12 cellular contexts compared by ENCODE assay signal in genomic region chr6:158769696-158770446, GRCh38. TPM values are rescaled to one million over a fixed set of nuclear protein-coding genes. Genes with fewer than 3 reads are reported as not detected.
DNase-seq lines count a peak whose midpoint lies in the region; ATAC-seq and TF ChIP-seq lines count a peak whose summit lies in the region.
"Had no signal": no experiment of that assay in that cellular context is flagged by ENCODE, and none has a peak within 500 bp of the region (broad histone marks: within the 10 kb centered on the region; RNA-seq: fewer than 3 reads in every experiment).

No MANE protein-coding gene starts in this region.

- no peak overlapping the region for H3K4me3 Mint-ChIP-seq in T-helper 1 cell treated with Interleukin-12 subunit alpha and Interleukin-12 subunit beta and Interleukin-4 antibody, amounts not matched to agents 30 μg/mL and 1 μg/mL, for 36 hours
- H3K4me3 Mint-ChIP-seq in WTC11, result no peak overlapping the region

- peak overlapping the region; percentile 6 to 74 (median 62) for H3K27ac ChIP-seq in heart left ventricle

- TF ChIP-seq CTCF in WTC11 (IDR thresholded peaks at IDR 0.05) (no peak), heart left ventricle (IDR thresholded peaks at IDR 0.05) (no peak)

- H3K36me3 ChIP-seq in heart left ventricle, result peaks cover 0 to 98% (median 95%) of the 10 kb centered on the region in 9 donors
- H3K36me3 ChIP-seq in skeletal muscle satellite cell (ENCODE audit: insufficient read depth, low read length), result peaks cover 87% of the 10 kb centered on the region

- no peaks in the 10 kb centered on the region for H3K9me3 Mint-ChIP-seq in T-helper 1 cell treated with Interleukin-12 subunit alpha and Interleukin-12 subunit beta and Interleukin-4 antibody, amounts not matched to agents 30 μg/mL and 1 μg/mL, for 36 hours
- H3K9me3 Mint-ChIP-seq in WTC11, result no peaks in the 10 kb centered on the region

- ATAC-seq in WTC11 (no peak; the same call in 1 of the 2 replicates), heart left ventricle (peak; percentile 36 to 68 (median 59)), GM21528 (IDR thresholded peaks at IDR 0.05; ENCODE audit: low FRiP score, unreplicated experiment) (no peak), HG02885 (IDR thresholded peaks at IDR 0.05; ENCODE audit: poor library complexity, unreplicated experiment) (no peak)

- CTCF ChIA-PET in WTC11 (lab: Charles Lee), result interaction anchor here (1.0 to 2.3 kb wide), 3 partner anchors 17 to 89 kb away, joined by 3 to 14 read pairs (median 6); no protein-coding TSS in a partner anchor

- DNase-seq in T-helper 1 cell (no peak), WTC11 (ENCODE audit: low spot score) (no peak), heart left ventricle (peak in 4 of 5 donors; percentile 40 to 81 (median 60)), NCI-H1930 (lab: John Stamatoyannopoulos, UW) (no peak)
- DNase-seq: islet precursor cell; MV-4-11; stimulated activated CD4-positive, alpha-beta T cell treated with anti-CD3 and anti-CD28 coated beads, Interleukin-4, amount 100 ng/mL, for 4 hours; T-helper 9 cell had no signal

- H3K4me1 Mint-ChIP-seq in T-helper 1 cell treated with Interleukin-12 subunit alpha and Interleukin-12 subunit beta and Interleukin-4 antibody, amounts not matched to agents 30 μg/mL and 1 μg/mL, for 36 hours (ENCODE audit: low read depth), result peaks cover 35% of the 10 kb centered on the region
- H3K4me1 Mint-ChIP-seq in WTC11, result peaks cover 15% of the 10 kb centered on the region

- peaks cover 0 to 59% (median 30%) of the 10 kb centered on the region in 12 donors for H3K4me1 ChIP-seq in heart left ventricle
- H3K4me1 ChIP-seq in skeletal muscle satellite cell (ENCODE audit: control insufficient read depth, insufficient read depth, low read length), result peaks cover 46% of the 10 kb centered on the region

- H3K27me3 Mint-ChIP-seq in T-helper 1 cell treated with Interleukin-12 subunit alpha and Interleukin-12 subunit beta and Interleukin-4 antibody, amounts not matched to agents 30 μg/mL and 1 μg/mL, for 36 hours (ENCODE audit: low read depth), result no peaks in the 10 kb centered on the region
- H3K27me3 Mint-ChIP-seq in WTC11 (ENCODE audit: low read depth), result no peaks in the 10 kb centered on the region

- H3K4me3 ChIP-seq in heart left ventricle (no peak overlapping the region), skeletal muscle satellite cell (ENCODE audit: low read length) (no peak overlapping the region)

- peak overlapping the region; percentile 8 for H3K4me2 ChIP-seq in skeletal muscle satellite cell (ENCODE audit: low read length)

- intact Hi-C loops in heart left ventricle (cut with DNase I), result loop anchor here in 2 of 10 donors (5.0 to 10.0 kb wide), 2 partner anchors 55 to 63 kb away; no protein-coding TSS in a partner anchor

- H3K27ac Mint-ChIP-seq in T-helper 1 cell treated with Interleukin-12 subunit alpha and Interleukin-12 subunit beta and Interleukin-4 antibody, amounts not matched to agents 30 μg/mL and 1 μg/mL, for 36 hours, result peak overlapping the region; percentile 41
- peak overlapping the region; percentile 69; the same call in 1 of the 2 replicates for H3K27ac Mint-ChIP-seq in WTC11

- WGBS in heart left ventricle, 4 donors, result 70 to 81% (median 76%) methylated on average over 12 to 18 of the region's 18 CpGs

- H3K9me3 ChIP-seq in heart left ventricle (no peaks in the 10 kb centered on the region), skeletal muscle satellite cell (replicated peaks; ENCODE audit: low read length) (no peaks in the 10 kb centered on the region)

- POLR2A ChIA-PET in WTC11 (lab: Charles Lee), result interaction anchor here (0.6 kb wide), 1 partner anchor 39 kb away, joined by 3 read pairs; no protein-coding TSS in a partner anchor

- H3K27me3 ChIP-seq in heart left ventricle (no peaks in the 10 kb centered on the region), skeletal muscle satellite cell (ENCODE audit: control insufficient read depth, insufficient read depth, low read length) (no peaks in the 10 kb centered on the region)

- H3K9ac ChIP-seq in skeletal muscle satellite cell (ENCODE audit: low read depth, low read length), result no peak overlapping the region

- peaks cover 60% of the 10 kb centered on the region for H3K36me3 Mint-ChIP-seq in T-helper 1 cell treated with Interleukin-12 subunit alpha and Interleukin-12 subunit beta and Interleukin-4 antibody, amounts not matched to agents 30 μg/mL and 1 μg/mL, for 36 hours (ENCODE audit: low read depth)
- H3K36me3 Mint-ChIP-seq in WTC11, result peaks cover 93% of the 10 kb centered on the region

- TF ChIP-seq POLR2A in heart left ventricle (IDR thresholded peaks at IDR 0.05), result no peak

TF ChIP-seq in WTC11, 78 proteins besides CTCF, POLR2A, EP300 and RAD21 (continues in another document):
- TF ChIP-seq ZNF396 (CRISPR knock-in tag; IDR thresholded peaks at IDR 0.05; ENCODE audit: borderline replicate concordance) (no peak), SMAD4 (CRISPR knock-in tag; IDR thresholded peaks at IDR 0.05) (no peak), ZNF532 (CRISPR knock-in tag; IDR thresholded peaks at IDR 0.05; ENCODE audit: borderline replicate concordance) (no peak), SMAD3 (CRISPR knock-in tag; IDR thresholded peaks at IDR 0.05; ENCODE audit: borderline replicate concordance) (no peak), NR2C2 (CRISPR knock-in tag; IDR thresholded peaks at IDR 0.05) (no peak), AR (CRISPR knock-in tag; IDR thresholded peaks at IDR 0.05) (no peak), ZNF317 (CRISPR knock-in tag; IDR thresholded peaks at IDR 0.05; ENCODE audit: borderline replicate concordance, low read depth) (no peak), ZNF138 (CRISPR knock-in tag; conservative IDR thresholded peaks at IDR 0.05) (no peak), ATF2 (CRISPR knock-in tag; IDR thresholded peaks at IDR 0.05; ENCODE audit: borderline replicate concordance, low read depth) (no peak), MXD4 (CRISPR knock-in tag; IDR thresholded peaks at IDR 0.05; ENCODE audit: borderline replicate concordance) (no peak), TEAD1 (CRISPR knock-in tag; IDR thresholded peaks at IDR 0.05) (no peak)

RNA-seq across cellular contexts. Expression of gene EZR, which starts 49.3 kb away (rescaled TPM):
- total RNA-seq in WTC11 (2021) (194 to 215 TPM (median 199 TPM) in 3 replicates), heart left ventricle (100 to 1,000 TPM; 114 to 293 (median 161) TPM)
- polyA plus RNA-seq in heart left ventricle, result 100 to 1,000 TPM; 121 to 541 TPM
- 21.0 and 25.6 TPM in 2 replicates for total RNA-seq in skeletal muscle satellite cell (2012; rRNA removed)

Comparison
In these comparisons a context has a peak if more than half of its experiments do, and no peak if none do; other contexts are left out.
1. DNase-seq: peak in heart left ventricle (4 of 5); none in T-helper 1 cell (0 of 5), WTC11 (single experiment) and NCI-H1930 (0 of 2).
2. ATAC-seq: peak in heart left ventricle (4 of 4); none in WTC11 (single experiment), GM21528 (single experiment) and HG02885 (single experiment).